1 cellular context compared by ENCODE assay signal in genomic region chr1:27348861-27349783, GRCh38.
TF ChIP-seq lines count a peak whose summit lies in the region.

No MANE protein-coding gene starts in this region.

TF ChIP-seq in K562, 482 proteins besides CTCF, POLR2A, EP300 and RAD21 (continued from another document):
- TF ChIP-seq ZNF511 (CRISPR knock-in tag; IDR thresholded peaks at IDR 0.05) (0 out of 2 replicates have a peak, but pooled peaks have one; percentile 24), SMAD4 (CRISPR knock-in tag; conservative IDR thresholded peaks at IDR 0.05) (peak; percentile 24; the same call in 1 of the 2 replicates), ARID4B (CRISPR knock-in tag; IDR thresholded peaks at IDR 0.05) (0 out of 2 replicates have a peak, but pooled peaks have one; percentile 37), RBM14 (IDR thresholded peaks at IDR 0.05; ENCODE audit: borderline replicate concordance, insufficient read depth, low read depth, low read length) (no peak), TGIF2 (CRISPR knock-in tag; IDR thresholded peaks at IDR 0.05) (0 out of 2 replicates have a peak, but pooled peaks have one; percentile 45), RBBP5 (IDR thresholded peaks at IDR 0.05; ENCODE audit: borderline replicate concordance, insufficient read depth, low read length, poor library complexity, severe bottlenecking) (peak; percentile 32), YY1 (IDR thresholded peaks at IDR 0.05; ENCODE audit: borderline replicate concordance in 1 of 3, control insufficient read depth in 1 of 3, extremely low read depth in 1 of 3, insufficient read depth in 3 of 3, insufficient read length in 1 of 3, insufficient replicate concordance in 2 of 3, low read depth in 1 of 3, low read length in 2 of 3) (peak in 1 of 3 experiments; percentile 23), PML (IDR thresholded peaks at IDR 0.05; ENCODE audit: low read length) (no peak), NRF1 (conservative IDR thresholded peaks at IDR 0.05 in 1 of 2, IDR thresholded peaks at IDR 0.05 in 1 of 2) (0 out of 4 replicates have a peak, but pooled peaks of 1 of the 2 experiments have one; percentile 17), TCFL5 (CRISPR knock-in tag; conservative IDR thresholded peaks at IDR 0.05) (no peak), ZNF592 (IDR thresholded peaks at IDR 0.05) (peak; percentile 46; the same call in 1 of the 2 replicates), RBFOX2 (IDR thresholded peaks at IDR 0.05; ENCODE audit: low read depth, low read length) (peak; percentile 55), RNF219 (CRISPR knock-in tag; IDR thresholded peaks at IDR 0.05) (no peak), DPF2 (IDR thresholded peaks at IDR 0.05) (0 out of 2 replicates have a peak, but pooled peaks have one; percentile 16), PHB (CRISPR knock-in tag; IDR thresholded peaks at IDR 0.05) (no peak), ZFP91 (CRISPR knock-in tag; IDR thresholded peaks at IDR 0.05) (0 out of 2 replicates have a peak, but pooled peaks have one; percentile 45), HNRNPL (IDR thresholded peaks at IDR 0.05; ENCODE audit: low read depth, low read length) (peak; percentile 60; the same call in 1 of the 2 replicates), ZEB2 (IDR thresholded peaks at IDR 0.05) (peak; percentile 58; the same call in 1 of the 2 replicates), DMBX1 (CRISPR knock-in tag; IDR thresholded peaks at IDR 0.05; ENCODE audit: borderline replicate concordance) (no peak), ZNF699 (CRISPR knock-in tag; IDR thresholded peaks at IDR 0.05; ENCODE audit: insufficient replicate concordance) (no peak), ZFX (CRISPR knock-in tag; IDR thresholded peaks at IDR 0.05) (peak; percentile 44), HDAC6 (IDR thresholded peaks at IDR 0.05; ENCODE audit: low read depth, low read length) (0 out of 2 replicates have a peak, but pooled peaks have one; percentile 71), PHF8 (IDR thresholded peaks at IDR 0.05; ENCODE audit: borderline replicate concordance, low read length) (0 out of 2 replicates have a peak, but pooled peaks have one; percentile 9), ASH1L (IDR thresholded peaks at IDR 0.05; ENCODE audit: borderline replicate concordance, low read depth, partially characterized antibody) (no peak), GATAD2A (IDR thresholded peaks at IDR 0.05) (no peak), POLR2G (IDR thresholded peaks at IDR 0.05; ENCODE audit: low read depth, low read length) (peak; percentile 57; the same call in 1 of the 2 replicates), PPARD (CRISPR knock-in tag; IDR thresholded peaks at IDR 0.05) (no peak), ZNF263 (CRISPR knock-in tag; IDR thresholded peaks at IDR 0.05; ENCODE audit: borderline replicate concordance) (peak; percentile 96), SAP30 (IDR thresholded peaks at IDR 0.05; ENCODE audit: borderline replicate concordance, insufficient read depth, low read depth, low read length, poor library complexity, severe bottlenecking) (no peak), ZBTB7A (IDR thresholded peaks at IDR 0.05; ENCODE audit: borderline replicate concordance, control insufficient read depth, low read depth, low read length) (peak; percentile 50; the same call in 1 of the 2 replicates)
